10 cellular contexts compared by ENCODE assay signal in genomic region chr2:715847-716573, GRCh38. TPM values are rescaled to one million over a fixed set of nuclear protein-coding genes. Genes with fewer than 3 reads are reported as not detected.
DNase-seq lines count a peak whose midpoint lies in the region; ATAC-seq, FAIRE-seq and TF ChIP-seq lines count a peak whose summit lies in the region.
"Had no signal": no experiment of that assay in that cellular context is flagged by ENCODE, and none has a peak within 500 bp of the region (broad histone marks: within the 10 kb centered on the region; RNA-seq: fewer than 3 reads in every experiment).

No MANE protein-coding gene starts in this region.

- peak; percentile 63 for TF ChIP-seq CTCF in DND-41 (IDR thresholded peaks at IDR 0.05; ENCODE audit: borderline replicate concordance, extremely low read depth, low read length, poor library complexity, severe bottlenecking)
- TF ChIP-seq CTCF in bronchial epithelial cell (IDR thresholded peaks at IDR 0.05; ENCODE audit: insufficient read depth, low read length, severe bottlenecking) = peak; percentile 6
- TF ChIP-seq CTCF in nephron progenitor cell (IDR thresholded peaks at IDR 0.05) = peak; percentile 60
- TF ChIP-seq CTCF in dorsolateral prefrontal cortex (IDR thresholded peaks at IDR 0.05 in 54 of 56, conservative IDR thresholded peaks at IDR 0.05 in 2 of 56; ENCODE audit: low read depth in 1 of 56, partially characterized antibody in 56 of 56) = peak in 26 of 56 donors; percentile 7 to 45 (median 18)

- H3K27me3 ChIP-seq in DND-41 (ENCODE audit: insufficient read depth, low read length, poor library complexity) (no peaks in the 10 kb centered on the region), bronchial epithelial cell (ENCODE audit: control insufficient read depth, insufficient read depth, low read length) (no peaks in the 10 kb centered on the region), dorsolateral prefrontal cortex (peaks cover 0 to 27% (median 0%) of the 10 kb centered on the region in 45 donors)

- no peak overlapping the region for H3K4me2 ChIP-seq in DND-41 (ENCODE audit: insufficient read depth, low read length)
- H3K4me2 ChIP-seq: KMS-11 had no signal

- DNase-seq in DND-41 (no peak), bronchial epithelial cell (ENCODE audit: low read depth) (no peak), nephron progenitor cell (no peak), dorsolateral prefrontal cortex (no peak), retina (no peak)
- peak; percentile 25 for DNase-seq in Jurkat, Clone E6-1 (ENCODE audit: low read depth, low spot score)
- DNase-seq: activated T-cell treated with anti-CD3 and anti-CD28 coated beads for 4 hours had no signal

- H3K79me2 ChIP-seq in DND-41 (ENCODE audit: insufficient read depth, low read length) = no peaks in the 10 kb centered on the region

- no peak overlapping the region for H2AFZ ChIP-seq in DND-41 (ENCODE audit: low read depth, low read length)

- H3K4me1 Mint-ChIP-seq in nephron progenitor cell = peaks cover 28% of the 10 kb centered on the region

- intact Hi-C loops in dorsolateral prefrontal cortex (cut with DNase I) = loop anchor here in 1 of 2 donors (5.0 kb wide), 1 partner anchor 831 kb away; no protein-coding TSS in a partner anchor

- no peaks in the 10 kb centered on the region for H3K36me3 Mint-ChIP-seq in nephron progenitor cell (ENCODE audit: low read depth)

- H3K4me1 ChIP-seq in DND-41 (ENCODE audit: insufficient read depth, low read length) = peaks cover 17% of the 10 kb centered on the region

- no peak overlapping the region for H3K9ac ChIP-seq in DND-41 (ENCODE audit: low read depth, low read length)
- H3K9ac ChIP-seq: KMS-11 had no signal

- H3K4me3 ChIP-seq in DND-41 (ENCODE audit: low read depth in 1 of 2, low read length in 2 of 2) = no peak overlapping the region
- no peak overlapping the region for H3K4me3 ChIP-seq in Jurkat, Clone E6-1 (ENCODE audit: low read length)
- no peak overlapping the region for H3K4me3 ChIP-seq in bronchial epithelial cell (ENCODE audit: low read depth, low read length)
- no peak overlapping the region for H3K4me3 ChIP-seq in dorsolateral prefrontal cortex

- H3K9me3 Mint-ChIP-seq in nephron progenitor cell = no peaks in the 10 kb centered on the region

- H3K27me3 Mint-ChIP-seq in nephron progenitor cell (ENCODE audit: low read depth, poor library complexity) = peaks cover 9% of the 10 kb centered on the region

- no peak overlapping the region for H3K4me3 Mint-ChIP-seq in nephron progenitor cell

- H3K27ac Mint-ChIP-seq in nephron progenitor cell = no peak overlapping the region

- no peaks in the 10 kb centered on the region for H3K9me3 ChIP-seq in DND-41 (ENCODE audit: insufficient read depth, low read length, severe bottlenecking)

- no peaks in the 10 kb centered on the region for H4K20me1 ChIP-seq in DND-41 (ENCODE audit: insufficient read depth, low read length)

- no peak for FAIRE-seq in bronchial epithelial cell (lab: Jason Lieb, UNC)

- H3K36me3 ChIP-seq in DND-41 (ENCODE audit: insufficient read depth, low read length) = no peaks in the 10 kb centered on the region
- no peaks in the 10 kb centered on the region for H3K36me3 ChIP-seq in bronchial epithelial cell (ENCODE audit: control insufficient read depth, insufficient read depth, low read length)

- H3K27ac ChIP-seq in DND-41 (ENCODE audit: low read length) (peak overlapping the region; percentile 17; the same call in 1 of the 2 replicates), dorsolateral prefrontal cortex (no peak overlapping the region)
- H3K27ac ChIP-seq: KMS-11 had no signal

- ATAC-seq in DND-41 (ENCODE audit: insufficient read depth, low read depth) = no peak
- no peak for ATAC-seq in activated CD4-positive, CD25-positive, alpha-beta regulatory T cell treated with anti-CD3 and anti-CD28 coated beads, Interleukin-2, amount 50 U/mL, for 24 hours
- no peak for ATAC-seq in GM21360 (IDR thresholded peaks at IDR 0.05; ENCODE audit: unreplicated experiment)

RNA-seq across cellular contexts. Expression of gene TMEM18, which starts 38.8 kb away (rescaled TPM):
- 110 TPM for polyA plus RNA-seq in Jurkat, Clone E6-1 (2012; ENCODE audit: insufficient read depth, insufficient read length)
- total RNA-seq in bronchial epithelial cell (19.5 and 30.5 TPM in 2 replicates), dorsolateral prefrontal cortex (10 to 100 TPM in 118 of 120 experiments, 1 to 10 TPM in 2; 7.8 to 32.4 (median 21.4) TPM)
